13 cellular contexts compared by ENCODE assay signal in the genomic region with DNA sequence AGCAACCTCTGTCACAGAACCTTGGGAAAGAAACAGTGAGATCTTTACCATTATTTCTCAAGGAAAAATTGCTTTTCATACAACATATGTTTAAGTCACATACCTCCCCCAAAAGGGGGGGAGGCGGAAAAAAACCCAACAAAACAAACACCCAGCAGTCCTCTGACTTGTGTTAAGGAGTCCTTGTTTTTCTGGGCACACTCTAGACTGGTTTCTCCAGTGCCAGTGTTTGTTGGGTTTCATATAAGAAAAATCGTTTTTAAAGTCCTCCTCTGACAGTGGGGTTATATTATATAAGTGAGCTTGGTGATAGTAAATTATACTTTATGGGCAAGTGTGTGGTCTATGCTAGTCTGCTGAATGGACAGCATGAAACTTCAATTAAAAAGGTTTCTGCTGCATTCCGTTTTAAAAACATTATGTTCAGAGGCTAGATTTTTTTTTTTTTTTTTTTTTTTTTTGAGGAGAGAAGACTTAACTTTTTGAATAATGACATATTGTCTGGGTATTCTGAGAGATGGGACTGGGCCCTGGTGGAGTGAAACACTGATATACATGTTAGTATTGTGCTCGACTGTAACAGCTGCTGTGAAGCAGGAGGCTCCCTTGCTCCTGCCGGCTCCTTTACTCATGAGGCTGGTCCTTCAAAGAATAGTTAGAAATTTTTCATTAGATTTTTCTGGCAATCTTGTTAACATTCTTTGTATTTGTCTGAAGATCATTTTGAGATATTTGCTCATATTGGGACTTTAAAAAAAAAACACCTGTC.
DNase-seq lines count a peak whose midpoint lies in the region; ATAC-seq and TF ChIP-seq lines count a peak whose summit lies in the region.
"Had no signal": no experiment of that assay in that cellular context is flagged by ENCODE, and none has a peak within 500 bp of the region (broad histone marks: within the 10 kb centered on the region; RNA-seq: fewer than 3 reads in every experiment).

No MANE protein-coding gene starts in this region.

- in situ Hi-C loops in KBM-7 (cut with MboI; ENCODE audit: low pct_unique_long_range_greater_than_20kb, low sequenced_read_pairs): no loop called here

- peaks cover 6% of the 10 kb centered on the region for H3K36me3 Mint-ChIP-seq in T-helper 17 cell (ENCODE audit: low read depth)

- H3K4me3 ChIP-seq in dorsolateral prefrontal cortex (peak overlapping the region in 55 of 59 donors; percentile 7 to 67 (median 47)), mesenchymal stem cell (ENCODE audit: insufficient read depth in 1 of 2, low read depth in 1 of 2, low read length in 2 of 2) (peak overlapping the region in 1 of 2 experiments; percentile 68), suprapubic skin (peak overlapping the region; percentile 37)
- H3K4me3 ChIP-seq: GM23338 had no signal

- H3K9me3 ChIP-seq in T-helper 17 cell (ENCODE audit: control insufficient read depth, low read length, poor library complexity, severe bottlenecking) (no peaks in the 10 kb centered on the region), mesenchymal stem cell (ENCODE audit: control insufficient read depth, low read length) (no peaks in the 10 kb centered on the region), suprapubic skin (no peaks in the 10 kb centered on the region)
- H3K9me3 ChIP-seq: neutrophil had no signal

- ATAC-seq in T-helper 17 cell: no peak
- ATAC-seq: GM23338 had no signal

- no peak overlapping the region for H2BK15ac ChIP-seq in mesenchymal stem cell (ENCODE audit: low read depth, poor library complexity, severe bottlenecking)

- DNase-seq in T-helper 17 cell: no peak
- DNase-seq in dorsolateral prefrontal cortex: no peak
- DNase-seq in mesenchymal stem cell: no peak
- DNase-seq in suprapubic skin (ENCODE audit: low spot score in 2 of 2): no peak
- no peak for DNase-seq in GM20000 (ENCODE audit: low spot score)
- no peak for DNase-seq in NCI-H345 treated with DMSO at 0.1 percent for 48 hours (lab: John Stamatoyannopoulos, UW; ENCODE audit: unreplicated experiment)
- no peak for DNase-seq in KBM-7
- DNase-seq in activated CD4-positive, alpha-beta T cell treated with anti-CD3 and anti-CD28 coated beads for 1 hour: no peak
- DNase-seq: NCI-H187 treated with DMSO at 0.1 percent for 48 hours; stimulated activated CD4-positive, alpha-beta T cell treated with anti-CD3 and anti-CD28 coated beads, Interleukin-4, amount 100 ng/mL, for 1 hour had no signal

- no peak overlapping the region for H3K4ac ChIP-seq in mesenchymal stem cell (ENCODE audit: low read depth in 1 of 2, low read length in 2 of 2)

- H3K4me1 ChIP-seq in mesenchymal stem cell (ENCODE audit: control insufficient read depth, insufficient read depth, low read depth, low read length) (peaks cover 3% of the 10 kb centered on the region), suprapubic skin (peaks cover 23% of the 10 kb centered on the region)

- no peak overlapping the region for H4K91ac ChIP-seq in mesenchymal stem cell (ENCODE audit: low read length)

- intact Hi-C loops in dorsolateral prefrontal cortex (cut with DNase I): loop anchor here in 1 of 2 donors (10.0 kb wide), 1 partner anchor 74 kb away; a partner anchor contains a TSS

- no peak overlapping the region for H2BK5ac ChIP-seq in mesenchymal stem cell (ENCODE audit: low read depth, low read length, poor library complexity, severe bottlenecking)

- no peak overlapping the region for H3K18ac ChIP-seq in mesenchymal stem cell (ENCODE audit: low read depth in 1 of 2, low read length in 2 of 2)

- no peak overlapping the region for H2BK12ac ChIP-seq in mesenchymal stem cell (ENCODE audit: low read length in 2 of 2)

- no peak overlapping the region for H2AFZ ChIP-seq in mesenchymal stem cell (ENCODE audit: low read depth, low read length)
- H2AFZ ChIP-seq: GM23338 had no signal

- H3K27me3 ChIP-seq in dorsolateral prefrontal cortex (no peaks in the 10 kb centered on the region), mesenchymal stem cell (ENCODE audit: control insufficient read depth in 1 of 2, insufficient read depth in 1 of 2, low read length in 2 of 2) (no peaks in the 10 kb centered on the region), suprapubic skin (no peaks in the 10 kb centered on the region)
- H3K27me3 ChIP-seq: neutrophil had no signal

- H4K8ac ChIP-seq in mesenchymal stem cell (ENCODE audit: low read length): no peak overlapping the region

- no peak overlapping the region for H2BK120ac ChIP-seq in mesenchymal stem cell (ENCODE audit: low read depth, low read length)

- TF ChIP-seq CTCF in dorsolateral prefrontal cortex (IDR thresholded peaks at IDR 0.05 in 54 of 56, conservative IDR thresholded peaks at IDR 0.05 in 2 of 56; ENCODE audit: low read depth in 1 of 56, partially characterized antibody in 56 of 56) (peak in 2 of 56 donors; percentile 18 to 19), suprapubic skin (IDR thresholded peaks at IDR 0.05) (no peak), GM20000 (IDR thresholded peaks at IDR 0.05; ENCODE audit: extremely low read depth, missing control alignments) (no peak)

- no peak overlapping the region for H3K14ac ChIP-seq in mesenchymal stem cell (ENCODE audit: low read length in 2 of 2)

- no peak for TF ChIP-seq POLR2A in suprapubic skin (IDR thresholded peaks at IDR 0.05)

- no peak overlapping the region for H2AK5ac ChIP-seq in mesenchymal stem cell (ENCODE audit: low read length, severe bottlenecking)

- no peak overlapping the region for H3K23ac ChIP-seq in mesenchymal stem cell (ENCODE audit: low read length in 2 of 2)

- H3K4me2 ChIP-seq in mesenchymal stem cell (ENCODE audit: low read length, poor library complexity, severe bottlenecking): no peak overlapping the region

- H3K79me1 ChIP-seq in mesenchymal stem cell (replicated peaks; ENCODE audit: low read length, poor library complexity, severe bottlenecking): peaks cover 23% of the 10 kb centered on the region

- peaks cover 58% of the 10 kb centered on the region for H3K4me1 Mint-ChIP-seq in T-helper 17 cell

- H3K4me3 Mint-ChIP-seq in T-helper 17 cell: no peak overlapping the region
- H3K4me3 Mint-ChIP-seq: GM23338 had no signal

- 88% methylated on average over 4 of the region's 5 CpGs for WGBS in mesenchymal stem cell
- WGBS in suprapubic skin: 58% methylated on average over 5 of the region's 5 CpGs

- H3K27ac Mint-ChIP-seq in T-helper 17 cell: peak overlapping the region; percentile 82
- H3K27ac Mint-ChIP-seq: activated T-helper 2 cell treated with anti-CD3 and anti-CD28 coated beads, Interferon-gamma antibody, Interleukin-2, Interleukin-4, amounts not matched to agents 10 μg/mL and 5 μg/mL and 100 μg/mL, durations not matched to agents 14 hours and 24 hours and 36 hours; GM23338 had no signal

- TF ChIP-seq EP300 in suprapubic skin (IDR thresholded peaks at IDR 0.05): no peak

- H3K27me3 Mint-ChIP-seq in T-helper 17 cell: no peaks in the 10 kb centered on the region

- H3K27ac ChIP-seq in dorsolateral prefrontal cortex (peak overlapping the region in 51 of 59 donors; percentile 17 to 92 (median 78)), mesenchymal stem cell (ENCODE audit: low read length, poor library complexity, severe bottlenecking) (no peak overlapping the region), suprapubic skin (peak overlapping the region; percentile 54)

- H3K9ac ChIP-seq in mesenchymal stem cell (ENCODE audit: low read length): peak overlapping the region; percentile 78

- no peaks in the 10 kb centered on the region for H3K36me3 ChIP-seq in mesenchymal stem cell (ENCODE audit: control insufficient read depth in 1 of 2, insufficient read depth in 2 of 2, low read depth in 1 of 2, low read length in 2 of 2)
- H3K36me3 ChIP-seq in suprapubic skin: no peaks in the 10 kb centered on the region
